ENCODE assay signal across 23 cellular contexts in the genomic region with DNA sequence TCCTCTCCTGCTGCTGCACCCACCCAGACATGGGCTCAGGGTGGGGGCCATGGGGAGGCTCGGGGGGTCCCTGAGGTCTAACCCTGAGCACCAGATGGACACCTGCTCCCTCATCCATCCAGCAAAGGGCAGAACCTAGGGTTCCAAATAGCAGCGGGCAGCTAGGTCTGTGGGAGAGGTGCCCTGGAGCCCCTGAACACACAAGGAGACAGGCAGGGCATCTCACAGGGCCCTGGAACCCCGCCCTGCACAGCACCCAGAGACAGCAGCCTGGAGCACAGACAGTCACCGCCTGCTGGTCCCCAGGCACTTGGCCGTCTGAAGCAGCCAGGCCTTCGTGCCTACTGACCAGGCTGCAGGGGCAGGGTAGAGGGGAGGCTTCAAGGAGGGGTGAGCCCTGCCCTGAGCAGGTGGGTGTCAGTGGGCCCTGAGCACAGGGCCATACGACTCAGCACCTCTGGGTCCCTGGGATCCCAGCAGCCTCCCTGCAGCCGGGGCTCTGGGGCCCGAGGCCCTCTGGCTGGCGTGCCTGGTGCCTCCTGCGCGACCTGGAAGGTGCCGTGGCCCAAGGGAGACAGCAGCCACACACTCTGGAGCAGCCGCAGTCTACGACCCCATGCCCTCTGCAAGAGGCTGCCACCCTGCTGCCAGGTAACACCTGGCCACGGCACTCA. TPM values are rescaled to one million over a fixed set of nuclear protein-coding genes. Genes with fewer than 3 reads are reported as not detected.
DNase-seq lines count a peak whose midpoint lies in the region; ATAC-seq and TF ChIP-seq lines count a peak whose summit lies in the region.
"Had no signal": no experiment of that assay in that cellular context is flagged by ENCODE, and none has a peak within 500 bp of the region (broad histone marks: within the 10 kb centered on the region; RNA-seq: fewer than 3 reads in every experiment).

No MANE protein-coding gene starts in this region.

- H3K9ac ChIP-seq in BLaER1, result no peak overlapping the region
- peak overlapping the region in 1 of 2 donors; percentile 2 for H3K9ac ChIP-seq in duodenal mucosa (ENCODE audit: low read depth in 1 of 2, low read length in 2 of 2)
- H3K9ac ChIP-seq in mucosa of stomach (ENCODE audit: low read length), result peak overlapping the region; percentile 29

- H3K4me3 ChIP-seq in BLaER1, result no peak overlapping the region
- no peak overlapping the region for H3K4me3 ChIP-seq in Panc1 (ENCODE audit: low read depth in 2 of 2, low read length in 2 of 2)
- no peak overlapping the region for H3K4me3 ChIP-seq in duodenal mucosa (ENCODE audit: low read depth in 1 of 2, low read length in 2 of 2)
- no peak overlapping the region for H3K4me3 ChIP-seq in mucosa of stomach (ENCODE audit: low read length)
- H3K4me3 ChIP-seq: heart left ventricle, upper lobe of right lung had no signal

- H3K9me3 ChIP-seq in BLaER1 (no peaks in the 10 kb centered on the region), Panc1 (ENCODE audit: control insufficient read depth, insufficient read depth, low read depth, low read length) (no peaks in the 10 kb centered on the region), duodenal mucosa (ENCODE audit: control insufficient read depth in 1 of 2, low read length in 2 of 2) (no peaks in the 10 kb centered on the region), mucosa of stomach (ENCODE audit: control insufficient read depth, low read length) (no peaks in the 10 kb centered on the region)
- H3K9me3 ChIP-seq: heart left ventricle, upper lobe of right lung had no signal

- H3K4me1 ChIP-seq in BLaER1 (peaks cover 77% of the 10 kb centered on the region), Panc1 (ENCODE audit: control insufficient read depth, insufficient read depth, low read length) (peaks cover 18% of the 10 kb centered on the region), duodenal mucosa (ENCODE audit: control insufficient read depth in 1 of 2, insufficient read depth in 2 of 2, low read length in 2 of 2) (peaks cover 20 to 27% of the 10 kb centered on the region in 2 donors), mucosa of stomach (ENCODE audit: control insufficient read depth, insufficient read depth, low read length) (peaks cover 40% of the 10 kb centered on the region)

- intact Hi-C loops in Panc1 (cut with micrococcal nuclease; ENCODE audit: unreplicated experiment), result loop anchor here (2.0 kb wide), 1 partner anchor 40 kb away; a partner anchor contains a TSS

- TF ChIP-seq CTCF in Panc1 (IDR thresholded peaks at IDR 0.05), result no peak

- H3K36me3 ChIP-seq in BLaER1, result peaks cover 29% of the 10 kb centered on the region
- no peaks in the 10 kb centered on the region for H3K36me3 ChIP-seq in Panc1 (ENCODE audit: control insufficient read depth, insufficient read depth, low read length)
- peaks cover 0 to 4% of the 10 kb centered on the region in 2 donors for H3K36me3 ChIP-seq in duodenal mucosa (ENCODE audit: control insufficient read depth in 1 of 2, insufficient read depth in 2 of 2, low read length in 2 of 2)
- no peaks in the 10 kb centered on the region for H3K36me3 ChIP-seq in mucosa of stomach (ENCODE audit: control insufficient read depth, insufficient read depth, low read length)
- H3K36me3 ChIP-seq: heart left ventricle, upper lobe of right lung had no signal

- BruUV-seq in Panc1 (replicated peaks; lab: Mats Ljungman, UMichigan), result no TSS peak

- peaks cover 15% of the 10 kb centered on the region for H3K27me3 ChIP-seq in BLaER1
- no peaks in the 10 kb centered on the region for H3K27me3 ChIP-seq in Panc1 (ENCODE audit: control insufficient read depth, insufficient read depth, low read length)
- no peaks in the 10 kb centered on the region for H3K27me3 ChIP-seq in duodenal mucosa (ENCODE audit: control insufficient read depth in 1 of 2, insufficient read depth in 2 of 2, low read length in 2 of 2)
- no peaks in the 10 kb centered on the region for H3K27me3 ChIP-seq in mucosa of stomach (ENCODE audit: control insufficient read depth, insufficient read depth, low read length)
- H3K27me3 ChIP-seq: heart left ventricle, upper lobe of right lung had no signal

- peak; percentile 39; the same call in 1 of the 2 replicates for ATAC-seq in Panc1
- ATAC-seq: activated CD4-positive, alpha-beta T cell treated with anti-CD3 and anti-CD28 coated beads for 36 hours; activated naive CD8-positive, alpha-beta T cell treated with anti-CD3 and anti-CD28 coated beads, Interleukin-2, amount 50 U/mL, for 24 hours; SK-N-SH treated with all-trans-retinoic acid at 6 μM for 48 hours had no signal

- in situ Hi-C loops in Panc1 (cut with HindIII; ENCODE audit: low pct_unique_long_range_greater_than_20kb, low sequenced_read_pairs), result no loop called here

- POLR2A ChIA-PET in Panc1 (lab: Charles Lee), result interaction anchor here (0.5 kb wide), 1 partner anchor 209 kb away, joined by 3 read pairs; no protein-coding TSS in a partner anchor

- DNase-seq in Panc1 (ENCODE audit: low read depth, low spot score) (no peak), GM19240 (ENCODE audit: insufficient read length, low spot score) (no peak), NCI-H2196 treated with DMSO at 0.1 percent for 48 hours (lab: John Stamatoyannopoulos, UW; ENCODE audit: unreplicated experiment) (no peak), T1000 (lab: John Stamatoyannopoulos, UW) (no peak), mucosa of gallbladder (ENCODE audit: low spot score) (no peak)
- DNase-seq: activated CD4-positive, alpha-beta T cell treated with anti-CD3 and anti-CD28 coated beads for 36 hours; activated CD8-positive, alpha-beta memory T cell treated with anti-CD3 and anti-CD28 coated beads for 24 hours; activated gamma-delta T cell; activated naive CD8-positive, alpha-beta T cell treated with anti-CD3 and anti-CD28 coated beads, Interleukin-2, amount 50 U/mL, for 24 hours; activated T-cell treated with anti-CD3 and anti-CD28 coated beads, Interleukin-2, amount 50 U/mL, for 24 hours; foreskin fibroblast; GOT3; IMR-90; kidney glomerular epithelial cell; naive B cell; NCI-H1092 treated with DMSO at 0.1 percent for 48 hours; NCI-H187 treated with DMSO at 0.1 percent for 48 hours; upper lobe of right lung had no signal

- H4K20me1 ChIP-seq in BLaER1, result peaks cover 3% of the 10 kb centered on the region

- CTCF ChIA-PET in Panc1 (lab: Charles Lee), result no interaction called here

- peak overlapping the region; percentile 29; the same call in 1 of the 2 replicates for H3K4me2 ChIP-seq in BLaER1

- H3K27ac ChIP-seq in BLaER1, result 0 out of 2 replicates have a peak overlapping the region, but pooled peaks have one; percentile 26
- no peak overlapping the region for H3K27ac ChIP-seq in Panc1 (ENCODE audit: low read length)
- H3K27ac ChIP-seq in duodenal mucosa (ENCODE audit: low read depth, low read length), result peak overlapping the region; percentile 73
- H3K27ac ChIP-seq: heart left ventricle, upper lobe of right lung had no signal

RNA-seq across cellular contexts. Expression of a gene that starts 38.3 kb away (rescaled TPM):
- total RNA-seq in Panc1 (2021; ENCODE audit: unreplicated experiment), result 90.9 TPM
- 99.5 TPM for polyA plus RNA-seq in Panc1 (2012; ENCODE audit: insufficient read length)
- 37.5 TPM for total RNA-seq in mucosa of gallbladder

RNA-seq across cellular contexts. Expression of a gene that starts 39.8 kb away (rescaled TPM):
- total RNA-seq in Panc1 (2021; ENCODE audit: unreplicated experiment), result 3.1 TPM
- polyA plus RNA-seq in Panc1 (2012; ENCODE audit: insufficient read length), result 3.2 TPM
- 52.4 TPM for total RNA-seq in mucosa of gallbladder

Comparison
In these comparisons a context has a peak if more than half of its experiments do, and no peak if none do; other contexts are left out.
1. RNA of a gene that starts 39.8 kb away (total RNA-seq): 52.4 TPM in mucosa of gallbladder (single experiment); 3.1 TPM in Panc1 (single experiment); every median in the first group is over 10 times any median in the second.